15 cellular contexts compared by ENCODE assay signal in genomic region chr1:164641353-164641730, GRCh38.
DNase-seq lines count a peak whose midpoint lies in the region; ATAC-seq and TF ChIP-seq lines count a peak whose summit lies in the region.
"Had no signal": no experiment of that assay in that cellular context is flagged by ENCODE, and none has a peak within 500 bp of the region (broad histone marks: within the 10 kb centered on the region; RNA-seq: fewer than 3 reads in every experiment).

No MANE protein-coding gene starts in this region.

- DNase-seq in GM23248, result peak; percentile 77
- peak; percentile 83 to 92 (median 90) for DNase-seq in adrenal gland
- DNase-seq in islet precursor cell, result peak; percentile 71
- peak in 1 of 2 donors; percentile 71 for DNase-seq in suprapubic skin (ENCODE audit: low spot score in 2 of 2)
- no peak for DNase-seq in superior temporal gyrus (ENCODE audit: extremely low spot score)
- DNase-seq: activated CD4-positive, alpha-beta T cell treated with anti-CD3 and anti-CD28 coated beads for 4 hours; activated T-cell treated with anti-CD3 and anti-CD28 coated beads, Interleukin-2, amount 50 U/mL, for 24 hours; CD4-positive, alpha-beta memory T cell; GF-D8; KBM-7; NCI-H146; occipital lobe; T-cell had no signal

- H3K4me3 ChIP-seq in GM23248 (no peak overlapping the region), adrenal gland (no peak overlapping the region), suprapubic skin (no peak overlapping the region)

- peaks cover 79% of the 10 kb centered on the region for H3K79me2 ChIP-seq in GM23248 (ENCODE audit: insufficient read depth)

- peak in 1 of 2 donors; percentile 47 for TF ChIP-seq POLR2A in adrenal gland (IDR thresholded peaks at IDR 0.05)
- no peak for TF ChIP-seq POLR2A in suprapubic skin (IDR thresholded peaks at IDR 0.05)

- H3K9ac ChIP-seq in GM23248, result peak overlapping the region; percentile 41; the same call in 1 of the 2 replicates

- H3K4me2 ChIP-seq in GM23248 (ENCODE audit: unreplicated experiment), result peak overlapping the region; percentile 43

- TF ChIP-seq EP300 in suprapubic skin (IDR thresholded peaks at IDR 0.05), result no peak

- no peak for TF ChIP-seq CTCF in adrenal gland (IDR thresholded peaks at IDR 0.05)
- no peak for TF ChIP-seq CTCF in suprapubic skin (IDR thresholded peaks at IDR 0.05)

- H4K20me1 ChIP-seq in GM23248 (ENCODE audit: insufficient read depth), result no peaks in the 10 kb centered on the region

- 12 to 13% methylated on average over 5 of the region's 5 CpGs for WGBS in GM23248 (ENCODE audit: low coverage in 1 of 2, low lambda C conversion rate in 2 of 2, missing lambda C conversion rate in 2 of 2), 2 experiments
- WGBS in adrenal gland, 4 donors, result 15 to 42% (median 25%) methylated on average over 5 of the region's 5 CpGs
- 48% methylated on average over 5 of the region's 5 CpGs for WGBS in suprapubic skin

- H3K36me3 ChIP-seq in GM23248 (ENCODE audit: low read depth) (no peaks in the 10 kb centered on the region; the same call in 1 of the 2 replicates), adrenal gland (replicated peaks in 1 of 2) (no peaks in the 10 kb centered on the region), suprapubic skin (no peaks in the 10 kb centered on the region)

- in situ Hi-C loops in GM23248 (cut with MboI), result no loop called here

- intact Hi-C loops in adrenal gland (cut with DNase I), result no loop called here

- peak overlapping the region; percentile 57 for H3K27ac ChIP-seq in GM23248
- peak overlapping the region; percentile 51 to 90 (median 82) for H3K27ac ChIP-seq in adrenal gland
- peak overlapping the region; percentile 26 for H3K27ac ChIP-seq in suprapubic skin

- 0 out of 2 replicates have a peak overlapping the region, but pooled peaks have one; percentile 34 for H2AFZ ChIP-seq in GM23248

- no peaks in the 10 kb centered on the region for H3K9me3 ChIP-seq in GM23248 (ENCODE audit: low read depth)
- H3K9me3 ChIP-seq in adrenal gland (replicated peaks in 1 of 3), result no peaks in the 10 kb centered on the region
- H3K9me3 ChIP-seq in suprapubic skin, result no peaks in the 10 kb centered on the region

- ATAC-seq in HG02759 (IDR thresholded peaks at IDR 0.05; ENCODE audit: unreplicated experiment) (no peak), GM18907 (IDR thresholded peaks at IDR 0.05; ENCODE audit: unreplicated experiment) (no peak)
- ATAC-seq: T-cell had no signal

- H3K27me3 ChIP-seq in GM23248 (replicated peaks; ENCODE audit: insufficient read depth) (no peaks in the 10 kb centered on the region), adrenal gland (no peaks in the 10 kb centered on the region), suprapubic skin (no peaks in the 10 kb centered on the region)

- H3K9me2 ChIP-seq in GM23248 (ENCODE audit: insufficient read depth), result no peaks in the 10 kb centered on the region

- H3K4me1 ChIP-seq in GM23248 (ENCODE audit: insufficient read depth) (peaks cover 58% of the 10 kb centered on the region), adrenal gland (replicated peaks in 1 of 2) (peaks cover 48 to 84% of the 10 kb centered on the region in 2 donors), suprapubic skin (peaks cover 33% of the 10 kb centered on the region)

- peaks cover 49% of the 10 kb centered on the region for H3F3A ChIP-seq in GM23248 (ENCODE audit: insufficient read depth)

Comparison
In these comparisons a context has a peak if more than half of its experiments do, and no peak if none do; other contexts are left out.
1. H3K27ac ChIP-seq: peak in every context shown above with its lines; median percentile 82 in adrenal gland; 57 in GM23248; 26 in suprapubic skin.